Comparison of ENCODE assay signal across 20 cellular contexts in the genomic region with DNA sequence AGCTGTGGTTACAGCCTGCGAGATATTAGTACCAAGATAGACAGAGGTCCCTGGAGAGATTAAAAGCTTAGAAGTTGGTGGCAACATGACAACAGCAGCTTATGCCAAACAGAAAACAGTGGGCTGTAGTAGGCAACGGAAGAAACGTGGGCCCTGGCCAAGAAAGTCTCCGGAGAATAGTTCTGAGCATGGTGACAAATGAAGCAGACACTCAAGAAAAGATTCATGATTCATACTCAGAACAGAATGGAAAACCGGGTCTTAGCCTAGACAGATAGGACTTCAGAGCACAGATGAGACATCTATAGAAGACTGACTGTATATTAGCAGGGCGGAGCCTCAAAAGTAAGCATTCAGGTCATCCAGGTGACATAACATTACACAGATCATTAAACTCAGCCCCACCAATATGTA.
DNase-seq lines count a peak whose midpoint lies in the region; ATAC-seq and TF ChIP-seq lines count a peak whose summit lies in the region.
"Had no signal": no experiment of that assay in that cellular context is flagged by ENCODE, and none has a peak within 500 bp of the region (broad histone marks: within the 10 kb centered on the region; RNA-seq: fewer than 3 reads in every experiment).

No MANE protein-coding gene starts in this region.

- H3K27me3 ChIP-seq in PC-3 (ENCODE audit: low read length) (peaks cover 11% of the 10 kb centered on the region), SJCRH30 (no peaks in the 10 kb centered on the region)
- H3K27me3 ChIP-seq: breast epithelium, gastrocnemius medialis, vagina had no signal

- H3K9me3 ChIP-seq in PC-3 (ENCODE audit: low read length) (no peaks in the 10 kb centered on the region), SJCRH30 (replicated peaks) (no peaks in the 10 kb centered on the region)
- H3K9me3 ChIP-seq: breast epithelium, gastrocnemius medialis, vagina had no signal

- no peaks in the 10 kb centered on the region for H3K9me2 ChIP-seq in PC-3 (replicated peaks; ENCODE audit: low read length)

- POLR2A ChIA-PET in PC-3 (lab: Charles Lee; ENCODE audit: unreplicated experiment), result no interaction called here

- intact Hi-C loops in PC-3 (cut with micrococcal nuclease), result no loop called here

- CTCF ChIA-PET in PC-3 (lab: Charles Lee), result no interaction called here

- ATAC-seq in PC-3, result no peak
- no peak for ATAC-seq in GM21381 (IDR thresholded peaks at IDR 0.05; ENCODE audit: unreplicated experiment)
- ATAC-seq: activated CD4-positive, alpha-beta T cell treated with anti-CD3 and anti-CD28 coated beads for 36 hours; activated CD8-positive, alpha-beta memory T cell treated with anti-CD3 and anti-CD28 coated beads, Interleukin-2, amount 10 ng/mL, durations not matched to agents 7 days and 5 days; activated T-helper 17 cell treated with anti-CD3 and anti-CD28 coated beads, Interleukin-2, amount 50 U/mL, for 72 hours; gastrocnemius medialis had no signal

- no peaks in the 10 kb centered on the region for H3K79me2 ChIP-seq in PC-3 (ENCODE audit: low read length)

- no peaks in the 10 kb centered on the region for H3F3A ChIP-seq in PC-3 (ENCODE audit: low read length, unreplicated experiment)

- no peak overlapping the region for H3K9ac ChIP-seq in PC-3 (ENCODE audit: low read length)

- H3K27ac ChIP-seq in PC-3 (ENCODE audit: low read length), result no peak overlapping the region
- H3K27ac ChIP-seq in SJCRH30, result no peak overlapping the region
- H3K27ac ChIP-seq: breast epithelium, gastrocnemius medialis, vagina had no signal

- peak; percentile 5 for DNase-seq in AG08395 (ENCODE audit: low spot score)
- peak; percentile 19 for DNase-seq in HCEC 1CT
- DNase-seq in PC-3, result peak; percentile 49
- peak; percentile 25 for DNase-seq in kidney tubule cell (ENCODE audit: low spot score)
- no peak for DNase-seq in UCSD-AML1 (lab: John Stamatoyannopoulos, UW; ENCODE audit: unreplicated experiment)
- no peak for DNase-seq in retina
- DNase-seq in SJCRH30, result no peak
- DNase-seq: activated CD4-positive, alpha-beta T cell treated with anti-CD3 and anti-CD28 coated beads for 36 hours; activated CD8-positive, alpha-beta memory T cell treated with anti-CD3 and anti-CD28 coated beads, Interleukin-2, amount 10 ng/mL, durations not matched to agents 7 days and 5 days; activated naive CD8-positive, alpha-beta T cell treated with anti-CD3 and anti-CD28 coated beads, Interleukin-2, amount 10 ng/mL, durations not matched to agents 7 days and 5 days; CD4-positive, alpha-beta memory T cell; dermis blood vessel endothelial cell; DMS79 treated with DMSO at 0.1 percent for 48 hours; gastrocnemius medialis; Kasumi-1; NCI-H1105 had no signal

- no peak overlapping the region for H2AFZ ChIP-seq in PC-3 (ENCODE audit: low read length)

- no peaks in the 10 kb centered on the region for H4K20me1 ChIP-seq in PC-3 (ENCODE audit: low read length)

- no peak overlapping the region for H3K4me2 ChIP-seq in PC-3 (ENCODE audit: low read length)

- H3K4me3 ChIP-seq in PC-3 (ENCODE audit: low read length), result no peak overlapping the region
- H3K4me3 ChIP-seq in SJCRH30, result no peak overlapping the region
- H3K4me3 ChIP-seq: breast epithelium, gastrocnemius medialis, vagina had no signal

- no peak for TF ChIP-seq CTCF in PC-3 (conservative IDR thresholded peaks at IDR 0.05; ENCODE audit: low read depth, low read length)

- H3K36me3 ChIP-seq in PC-3 (ENCODE audit: low read depth, low read length), result no peaks in the 10 kb centered on the region
- no peaks in the 10 kb centered on the region for H3K36me3 ChIP-seq in SJCRH30
- H3K36me3 ChIP-seq: breast epithelium, gastrocnemius medialis, vagina had no signal

- H3K4me1 ChIP-seq in PC-3 (ENCODE audit: insufficient read depth, low read length) (no peaks in the 10 kb centered on the region), SJCRH30 (no peaks in the 10 kb centered on the region)
- H3K4me1 ChIP-seq: breast epithelium, gastrocnemius medialis, vagina had no signal

- no TSS peak for BruUV-seq in PC-3 (replicated peaks; lab: Mats Ljungman, UMichigan)

Comparison
In these comparisons a context has a peak if more than half of its experiments do, and no peak if none do; other contexts are left out.
1. DNase-seq: peak in AG08395 (single experiment), HCEC 1CT (single experiment), PC-3 (single experiment) and kidney tubule cell (single experiment); none in UCSD-AML1 (single experiment), retina (single experiment) and SJCRH30 (0 of 2).